In the genomic region with DNA sequence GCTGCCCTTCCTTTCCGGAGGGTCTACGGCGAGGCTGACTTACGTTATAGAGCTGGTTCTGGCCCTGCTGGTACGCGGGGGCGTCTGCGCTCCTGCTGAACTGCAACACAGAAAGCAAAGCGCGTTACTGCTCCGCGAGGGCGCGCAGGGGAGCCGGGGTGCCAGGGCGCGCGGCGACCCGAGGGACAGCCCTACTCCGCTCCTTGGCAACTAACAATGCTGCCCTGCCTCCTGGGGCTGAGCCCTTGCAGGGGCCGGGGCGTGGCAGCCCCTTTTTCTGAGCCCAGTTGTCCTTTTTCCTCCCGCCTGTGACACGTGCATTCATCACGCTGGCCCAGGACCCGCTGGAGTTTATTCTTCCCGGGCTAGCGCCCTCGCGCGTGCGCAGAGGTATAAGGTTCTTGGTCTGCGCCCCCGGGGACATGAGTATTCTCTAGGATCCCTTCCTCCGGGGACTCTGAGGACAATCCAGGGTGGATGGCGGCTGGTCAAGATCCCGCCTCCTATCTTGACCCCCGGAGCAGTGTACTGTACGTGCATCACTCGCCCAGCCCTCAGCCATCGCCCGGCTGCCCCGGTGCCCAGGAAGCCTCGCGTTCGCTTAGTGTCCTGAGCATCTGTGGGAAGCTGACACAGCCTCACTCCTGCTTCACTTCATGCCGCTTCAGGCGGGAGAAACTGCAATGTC, we compare ENCODE assay signal across 8 cellular contexts.
DNase-seq lines count a peak whose midpoint lies in the region.

No MANE protein-coding gene starts in this region.

- H3K79me2 ChIP-seq in Karpas-422 (ENCODE audit: low read length): peaks cover 35% of the 10 kb centered on the region

- no peak for DNase-seq in T-helper 1 cell
- DNase-seq in Karpas-422: peak; percentile 91
- DNase-seq in activated T-cell treated with anti-CD3 and anti-CD28 coated beads, Interleukin-2, amount 50 U/mL, for 1 hour: peak; percentile 55
- peak; percentile 68 for DNase-seq in germinal center (ENCODE audit: low spot score)
- DNase-seq in activated CD4-positive, CD25-positive, alpha-beta regulatory T cell treated with anti-CD3 and anti-CD28 coated beads, Interleukin-2, amount 50 U/mL, for 72 hours: no peak
- no peak for DNase-seq in NK-92 (lab: John Stamatoyannopoulos, UW; ENCODE audit: unreplicated experiment)

- peak overlapping the region; percentile 95 for H3K4me2 ChIP-seq in Karpas-422 (ENCODE audit: low read depth, low read length, poor library complexity, severe bottlenecking)

- H3K36me3 ChIP-seq in Karpas-422 (ENCODE audit: insufficient read depth, low read length): peaks cover 23% of the 10 kb centered on the region
- no peaks in the 10 kb centered on the region for H3K36me3 ChIP-seq in neuron (ENCODE audit: insufficient read depth, low read length)

- H3K27me3 Mint-ChIP-seq in T-helper 1 cell treated with Interleukin-12 subunit alpha and Interleukin-12 subunit beta and Interleukin-4 antibody, amounts not matched to agents 30 μg/mL and 1 μg/mL, for 36 hours (ENCODE audit: low read depth): no peaks in the 10 kb centered on the region

- H2AFZ ChIP-seq in Karpas-422 (ENCODE audit: low read length) (peak overlapping the region; percentile 59), neuron (ENCODE audit: low read depth, low read length) (peak overlapping the region; percentile 14)

- peak overlapping the region; percentile 55 for H3K27ac Mint-ChIP-seq in T-helper 1 cell treated with Interleukin-12 subunit alpha and Interleukin-12 subunit beta and Interleukin-4 antibody, amounts not matched to agents 30 μg/mL and 1 μg/mL, for 36 hours

- H3K4me3 Mint-ChIP-seq in T-helper 1 cell treated with Interleukin-12 subunit alpha and Interleukin-12 subunit beta and Interleukin-4 antibody, amounts not matched to agents 30 μg/mL and 1 μg/mL, for 36 hours: no peak overlapping the region

- no peaks in the 10 kb centered on the region for H4K20me1 ChIP-seq in Karpas-422 (ENCODE audit: insufficient read depth, low read depth, low read length)

- peaks cover 59% of the 10 kb centered on the region for H3K4me1 Mint-ChIP-seq in T-helper 1 cell treated with Interleukin-12 subunit alpha and Interleukin-12 subunit beta and Interleukin-4 antibody, amounts not matched to agents 30 μg/mL and 1 μg/mL, for 36 hours (ENCODE audit: low read depth)

- no peaks in the 10 kb centered on the region for H3K9me2 ChIP-seq in Karpas-422 (replicated peaks; ENCODE audit: insufficient read depth, low read length)

- H3K4me1 ChIP-seq in Karpas-422 (ENCODE audit: low read length): peaks cover 58% of the 10 kb centered on the region
- no peaks in the 10 kb centered on the region for H3K4me1 ChIP-seq in neuron (ENCODE audit: insufficient read depth, low read length)

- no peaks in the 10 kb centered on the region for H3K9me3 Mint-ChIP-seq in T-helper 1 cell treated with Interleukin-12 subunit alpha and Interleukin-12 subunit beta and Interleukin-4 antibody, amounts not matched to agents 30 μg/mL and 1 μg/mL, for 36 hours

- H3K27ac ChIP-seq in Karpas-422 (ENCODE audit: low read length): peak overlapping the region; percentile 91

- H3K9me3 ChIP-seq in Karpas-422 (ENCODE audit: low read length) (no peaks in the 10 kb centered on the region), neuron (ENCODE audit: low read length) (peaks cover 7% of the 10 kb centered on the region)

- H3K36me3 Mint-ChIP-seq in T-helper 1 cell treated with Interleukin-12 subunit alpha and Interleukin-12 subunit beta and Interleukin-4 antibody, amounts not matched to agents 30 μg/mL and 1 μg/mL, for 36 hours (ENCODE audit: low read depth): peaks cover 57% of the 10 kb centered on the region

- H3K4me3 ChIP-seq in Karpas-422 (ENCODE audit: low read length): peak overlapping the region; percentile 78
- H3K4me3 ChIP-seq in neuron (ENCODE audit: low read length): no peak overlapping the region

- H3K9ac ChIP-seq in Karpas-422 (ENCODE audit: low read length): peak overlapping the region; percentile 84

- no peaks in the 10 kb centered on the region for H3K27me3 ChIP-seq in Karpas-422 (ENCODE audit: low read length)
- H3K27me3 ChIP-seq in neuron (ENCODE audit: insufficient read depth, low read length): no peaks in the 10 kb centered on the region

Comparison
In these comparisons a context has a peak if more than half of its experiments do, and no peak if none do; other contexts are left out.
1. DNase-seq: peak in Karpas-422 (single experiment), activated T-cell treated with anti-CD3 and anti-CD28 coated beads, Interleukin-2, amount 50 U/mL, for 1 hour (single experiment) and germinal center (single experiment); none in T-helper 1 cell (0 of 5), activated CD4-positive, CD25-positive, alpha-beta regulatory T cell treated with anti-CD3 and anti-CD28 coated beads, Interleukin-2, amount 50 U/mL, for 72 hours (single experiment) and NK-92 (single experiment).